Comparison of ENCODE assay signal across 9 cellular contexts in the genomic region with DNA sequence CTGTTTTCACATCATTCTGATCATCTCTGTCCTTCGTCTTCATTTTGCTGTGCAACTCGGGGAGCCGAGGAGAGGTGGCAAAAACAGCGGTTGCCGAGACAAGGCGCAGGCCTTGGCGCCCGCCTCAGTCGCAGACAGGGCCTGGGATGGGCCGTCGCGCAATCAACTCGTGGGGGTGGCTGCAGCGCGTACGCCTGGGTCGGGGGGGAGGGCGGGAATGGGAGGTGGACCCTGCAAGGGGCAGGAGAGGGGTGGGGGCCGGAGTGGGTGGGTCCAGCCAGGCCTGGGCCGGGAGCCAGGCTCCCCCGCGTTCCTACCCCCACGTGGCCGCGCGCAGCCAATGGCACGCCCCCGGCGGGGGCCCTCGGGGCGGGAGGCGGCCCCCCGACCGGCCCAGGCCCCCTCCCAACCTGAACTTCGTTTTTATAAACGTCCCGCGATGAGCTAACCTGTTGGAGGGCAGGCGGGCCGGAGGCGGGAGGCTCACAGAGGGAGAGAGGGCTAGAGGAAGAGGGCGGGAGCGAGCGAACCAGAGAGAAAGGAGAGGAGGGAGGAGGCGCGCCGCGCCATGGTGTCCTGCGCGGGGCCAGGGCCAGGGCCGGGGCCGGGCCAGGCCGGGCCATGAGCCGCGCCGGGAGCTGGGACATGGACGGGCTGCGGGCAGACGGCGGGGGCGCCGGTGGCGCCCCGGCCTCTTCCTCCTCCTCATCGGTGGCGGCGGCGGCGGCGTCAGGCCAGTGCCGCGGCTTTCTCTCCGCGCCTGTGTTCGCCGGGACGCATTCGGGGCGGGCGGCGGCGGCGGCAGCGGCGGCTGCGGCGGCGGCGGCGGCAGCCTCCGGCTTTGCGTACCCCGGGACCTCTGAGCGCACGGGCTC. TPM values are rescaled to one million over a fixed set of nuclear protein-coding genes. Genes with fewer than 3 reads are reported as not detected.
DNase-seq lines count a peak whose midpoint lies in the region; ATAC-seq and TF ChIP-seq lines count a peak whose summit lies in the region.
"Had no signal": no experiment of that assay in that cellular context is flagged by ENCODE, and none has a peak within 500 bp of the region (broad histone marks: within the 10 kb centered on the region; RNA-seq: fewer than 3 reads in every experiment).

A gene (plus strand): TSS at position 452 of the 875 bp plus-strand sequence. CDS start 170 bp downstream, at position 622.

- H3K4me1 ChIP-seq in HEK293 (ENCODE audit: control insufficient read depth, insufficient read depth, low read length) (peaks cover 6% of the 10 kb centered on the region), muscle layer of colon (ENCODE audit: insufficient read depth, low read length) (peaks cover 16% of the 10 kb centered on the region)

- H3K27ac ChIP-seq in C4-2B (peak within 1 kb of the TSS; percentile 34), HEK293 (ENCODE audit: extremely low read depth, low read depth, low read length) (peak within 1 kb of the TSS; percentile 84), muscle layer of colon (ENCODE audit: low read depth, low read length) (no peak within 1 kb of the TSS)

- H3K27me3 Mint-ChIP-seq in activated T-cell treated with anti-CD3 and anti-CD28 coated beads, Interleukin-2, amount 50 U/mL, for 72 hours (ENCODE audit: low read depth), result peaks cover 88% of the 10 kb centered on the region

- DNase-seq in activated T-cell treated with anti-CD3 and anti-CD28 coated beads, Interleukin-2, amount 50 U/mL, for 72 hours, result no peak
- DNase-seq in stimulated activated CD4-positive, alpha-beta T cell treated with anti-CD3 and anti-CD28 coated beads, Interleukin-4, amount 100 ng/mL, for 24 hours, result no peak
- no peak for DNase-seq in SKM-1 (lab: John Stamatoyannopoulos, UW; ENCODE audit: unreplicated experiment)
- DNase-seq in epidermal melanocyte (ENCODE audit: insufficient read length, low spot score), result no peak

- peaks cover 0 to 16% of the 10 kb centered on the region in 2 experiments; a peak in 1 of 3 replicates for H3K36me3 ChIP-seq in HEK293 (ENCODE audit: control insufficient read depth in 2 of 2, insufficient read depth in 1 of 2, low read length in 2 of 2)
- no peaks in the 10 kb centered on the region for H3K36me3 ChIP-seq in muscle layer of colon (ENCODE audit: insufficient read depth, low read length)

- peak within 1 kb of the TSS; percentile 69 to 80 for H3K4me3 Mint-ChIP-seq in activated T-cell treated with anti-CD3 and anti-CD28 coated beads, Interleukin-2, amount 50 U/mL, for 72 hours

- peaks cover 0 to 4% of the 10 kb centered on the region in 2 donors for H3K36me3 Mint-ChIP-seq in activated T-cell treated with anti-CD3 and anti-CD28 coated beads, Interleukin-2, amount 50 U/mL, for 72 hours (ENCODE audit: insufficient read depth in 2 of 2)

- ATAC-seq in activated T-cell treated with anti-CD3 and anti-CD28 coated beads, Interleukin-2, amount 50 U/mL, for 72 hours (replicated peaks in 1 of 2), result peak in 1 of 2 donors; percentile 38
- no peak for ATAC-seq in GM18909 (IDR thresholded peaks at IDR 0.05; ENCODE audit: poor library complexity, unreplicated experiment)

- POLR2A ChIA-PET in HEK293 (lab: Yijun Ruan, JAX), result interaction anchor here (0.5 to 6.7 kb wide), 2 partner anchors 13 to 925 kb away, joined by 3 to 75 read pairs; a partner anchor contains a TSS

- peaks cover 84 to 99% of the 10 kb centered on the region in 2 donors for H3K27me3 ChIP-seq in muscle layer of colon (ENCODE audit: control insufficient read depth in 1 of 2, insufficient read depth in 2 of 2, low read length in 2 of 2)

- CTCF ChIA-PET in HEK293 (lab: Yijun Ruan, JAX), result interaction anchor here (0.6 to 1.9 kb wide), 5 partner anchors 12 to 561 kb away, joined by 3 to 9 read pairs (median 3); no protein-coding TSS in a partner anchor

- H3K9me3 ChIP-seq in HEK293 (ENCODE audit: control insufficient read depth, insufficient read depth, low read depth, low read length) (no peaks in the 10 kb centered on the region), muscle layer of colon (ENCODE audit: low read length) (peaks cover 3% of the 10 kb centered on the region)

- H3K9me3 Mint-ChIP-seq in activated T-cell treated with anti-CD3 and anti-CD28 coated beads, Interleukin-2, amount 50 U/mL, for 72 hours, result no peaks in the 10 kb centered on the region

- peak within 1 kb of the TSS; percentile 55 for H3K4me3 ChIP-seq in HEK293 (ENCODE audit: low read depth, low read length)
- peak within 1 kb of the TSS; percentile 6 to 53 for H3K4me3 ChIP-seq in muscle layer of colon (ENCODE audit: low read depth in 1 of 2, low read length in 2 of 2)

- TF ChIP-seq CTCF in C4-2B (conservative IDR thresholded peaks at IDR 0.05) (no peak), HEK293 (tag by site-specific recombination; IDR thresholded peaks at IDR 0.05) (no peak)

- H3K4me1 Mint-ChIP-seq in activated T-cell treated with anti-CD3 and anti-CD28 coated beads, Interleukin-2, amount 50 U/mL, for 72 hours (ENCODE audit: low read depth), result peaks cover 38% of the 10 kb centered on the region

- H3K27ac Mint-ChIP-seq in activated T-cell treated with anti-CD3 and anti-CD28 coated beads, Interleukin-2, amount 50 U/mL, for 72 hours, result peak within 1 kb of the TSS; percentile 84

- no peak within 1 kb of the TSS for H3K9ac ChIP-seq in muscle layer of colon (ENCODE audit: low read length)

TF ChIP-seq in HEK293, 187 proteins besides CTCF, POLR2A, EP300 and RAD21 (continues in another document):
- TF ChIP-seq, protein P1, sequence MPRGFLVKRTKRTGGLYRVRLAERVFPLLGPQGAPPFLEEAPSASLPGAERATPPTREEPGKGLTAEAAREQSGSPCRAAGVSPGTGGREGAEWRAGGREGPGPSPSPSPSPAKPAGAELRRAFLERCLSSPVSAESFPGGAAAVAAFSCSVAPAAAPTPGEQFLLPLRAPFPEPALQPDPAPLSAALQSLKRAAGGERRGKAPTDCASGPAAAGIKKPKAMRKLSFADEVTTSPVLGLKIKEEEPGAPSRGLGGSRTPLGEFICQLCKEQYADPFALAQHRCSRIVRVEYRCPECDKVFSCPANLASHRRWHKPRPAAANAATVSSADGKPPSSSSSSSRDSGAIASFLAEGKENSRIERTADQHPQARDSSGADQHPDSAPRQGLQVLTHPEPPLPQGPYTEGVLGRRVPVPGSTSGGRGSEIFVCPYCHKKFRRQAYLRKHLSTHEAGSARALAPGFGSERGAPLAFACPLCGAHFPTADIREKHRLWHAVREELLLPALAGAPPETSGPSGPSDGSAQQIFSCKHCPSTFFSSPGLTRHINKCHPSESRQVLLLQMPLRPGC (tag by site-specific recombination; IDR thresholded peaks at IDR 0.05), result no peak
- TF ChIP-seq, protein P2, sequence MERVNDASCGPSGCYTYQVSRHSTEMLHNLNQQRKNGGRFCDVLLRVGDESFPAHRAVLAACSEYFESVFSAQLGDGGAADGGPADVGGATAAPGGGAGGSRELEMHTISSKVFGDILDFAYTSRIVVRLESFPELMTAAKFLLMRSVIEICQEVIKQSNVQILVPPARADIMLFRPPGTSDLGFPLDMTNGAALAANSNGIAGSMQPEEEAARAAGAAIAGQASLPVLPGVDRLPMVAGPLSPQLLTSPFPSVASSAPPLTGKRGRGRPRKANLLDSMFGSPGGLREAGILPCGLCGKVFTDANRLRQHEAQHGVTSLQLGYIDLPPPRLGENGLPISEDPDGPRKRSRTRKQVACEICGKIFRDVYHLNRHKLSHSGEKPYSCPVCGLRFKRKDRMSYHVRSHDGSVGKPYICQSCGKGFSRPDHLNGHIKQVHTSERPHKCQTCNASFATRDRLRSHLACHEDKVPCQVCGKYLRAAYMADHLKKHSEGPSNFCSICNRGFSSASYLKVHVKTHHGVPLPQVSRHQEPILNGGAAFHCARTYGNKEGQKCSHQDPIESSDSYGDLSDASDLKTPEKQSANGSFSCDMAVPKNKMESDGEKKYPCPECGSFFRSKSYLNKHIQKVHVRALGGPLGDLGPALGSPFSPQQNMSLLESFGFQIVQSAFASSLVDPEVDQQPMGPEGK (tag by site-specific recombination; IDR thresholded peaks at IDR 0.05), result peak; percentile 43
- TF ChIP-seq BCL11A (tag by site-specific recombination; IDR thresholded peaks at IDR 0.05; ENCODE audit: low read depth), result no peak
- no peak for TF ChIP-seq ZNF664 (tag by site-specific recombination; IDR thresholded peaks at IDR 0.05)
- peak; percentile 42; the same call in 1 of the 2 replicates for TF ChIP-seq SP3 (tag by site-specific recombination; IDR thresholded peaks at IDR 0.05)
- TF ChIP-seq ZNF501 (tag by site-specific recombination; IDR thresholded peaks at IDR 0.05), result no peak
- TF ChIP-seq MZF1 (tag by site-specific recombination; IDR thresholded peaks at IDR 0.05; ENCODE audit: borderline replicate concordance), result no peak
- TF ChIP-seq EGR2 (tag by site-specific recombination; IDR thresholded peaks at IDR 0.05; ENCODE audit: low read depth), result peak; percentile 22; the same call in 1 of the 2 replicates
- TF ChIP-seq KLF9 (tag by site-specific recombination; IDR thresholded peaks at IDR 0.05; ENCODE audit: low read depth), result 0 out of 2 replicates have a peak, but pooled peaks have one; percentile 19
- peak; percentile 83 for TF ChIP-seq GLIS2 (tag by site-specific recombination; IDR thresholded peaks at IDR 0.05)
- TF ChIP-seq, protein P3, sequence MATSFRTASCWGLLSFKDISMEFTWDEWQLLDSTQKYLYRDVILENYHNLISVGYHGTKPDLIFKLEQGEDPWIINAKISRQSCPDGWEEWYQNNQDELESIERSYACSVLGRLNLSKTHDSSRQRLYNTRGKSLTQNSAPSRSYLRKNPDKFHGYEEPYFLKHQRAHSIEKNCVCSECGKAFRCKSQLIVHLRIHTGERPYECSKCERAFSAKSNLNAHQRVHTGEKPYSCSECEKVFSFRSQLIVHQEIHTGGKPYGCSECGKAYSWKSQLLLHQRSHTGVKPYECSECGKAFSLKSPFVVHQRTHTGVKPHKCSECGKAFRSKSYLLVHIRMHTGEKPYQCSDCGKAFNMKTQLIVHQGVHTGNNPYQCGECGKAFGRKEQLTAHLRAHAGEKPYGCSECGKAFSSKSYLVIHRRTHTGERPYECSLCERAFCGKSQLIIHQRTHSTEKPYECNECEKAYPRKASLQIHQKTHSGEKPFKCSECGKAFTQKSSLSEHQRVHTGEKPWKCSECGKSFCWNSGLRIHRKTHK (tag by site-specific recombination; IDR thresholded peaks at IDR 0.05), result no peak
- no peak for TF ChIP-seq ZNF707 (tag by site-specific recombination; IDR thresholded peaks at IDR 0.05)

RNA-seq across cellular contexts. Expression of the gene that starts here (rescaled TPM):
- total RNA-seq in activated T-cell treated with anti-CD3 and anti-CD28 coated beads, Interleukin-2, amount 50 U/mL, for 72 hours, result not detected
- total RNA-seq: mononuclear cell had no signal
